In genomic region chr2:237745250-237745613, GRCh38 we compare ENCODE assay signal across 11 cellular contexts. TPM values are rescaled to one million over a fixed set of nuclear protein-coding genes. Genes with fewer than 3 reads are reported as not detected.
A peak's percentile ranks its signal among the peaks of the same experiment; 100 is the strongest.
DNase-seq lines count a peak whose midpoint lies in the region; ATAC-seq and TF ChIP-seq lines count a peak whose summit lies in the region.
"Had no signal": no experiment of that assay in that cellular context is flagged by ENCODE, and none has a peak within 500 bp of the region (broad histone marks: within the 10 kb centered on the region; RNA-seq: fewer than 3 reads in every experiment).

No MANE protein-coding gene starts in this region.

- intact Hi-C loops in dendritic cell treated with granulocyte-macrophage colony-stimulating factor and Interleukin-4, amounts not matched to agents 40 ng/mL and 50 ng/mL, for 4 days (cut with micrococcal nuclease), result loop anchor here (1.0 to 10.0 kb wide), 2 partner anchors 72 to 230 kb away; no protein-coding TSS in a partner anchor
- intact Hi-C loops in sigmoid colon (cut with DNase I), result loop anchor here (1.0 to 10.0 kb wide), 5 partner anchors 118 to 620 kb away; partner anchors contain the start of gene LRRFIP1
- intact Hi-C loops in posterior cingulate gyrus (cut with DNase I), result loop anchor here (1.0 to 10.0 kb wide), 3 partner anchors 72 to 230 kb away; no protein-coding TSS in a partner anchor

- peaks cover 22% of the 10 kb centered on the region for H3K4me1 Mint-ChIP-seq in T-helper 2 cell treated with Interferon-gamma antibody and Interleukin-4, amounts not matched to agents 5 μg/mL and 100 μg/mL, for 36 hours (ENCODE audit: low read depth)
- H3K4me1 Mint-ChIP-seq in T-cell, result peaks cover 33 to 45% (median 37%) of the 10 kb centered on the region in 3 donors
- H3K4me1 Mint-ChIP-seq in dendritic cell treated with granulocyte-macrophage colony-stimulating factor and Interleukin-4, amounts not matched to agents 40 ng/mL and 50 ng/mL, for 4 days (ENCODE audit: low read depth), result peaks cover 52% of the 10 kb centered on the region

- TF ChIP-seq EP300 in sigmoid colon (IDR thresholded peaks at IDR 0.05), result no peak

- H3K27me3 Mint-ChIP-seq in T-helper 2 cell treated with Interferon-gamma antibody and Interleukin-4, amounts not matched to agents 5 μg/mL and 100 μg/mL, for 36 hours (ENCODE audit: low read depth), result no peaks in the 10 kb centered on the region
- no peaks in the 10 kb centered on the region for H3K27me3 Mint-ChIP-seq in T-cell
- H3K27me3 Mint-ChIP-seq in dendritic cell treated with granulocyte-macrophage colony-stimulating factor and Interleukin-4, amounts not matched to agents 40 ng/mL and 50 ng/mL, for 4 days, result no peaks in the 10 kb centered on the region

- H3K27ac ChIP-seq in sigmoid colon, result peak overlapping the region; percentile 52 to 92 (median 77)
- H3K27ac ChIP-seq: parathyroid adenoma had no signal

- WGBS in sigmoid colon, 2 donors, result 58 to 62% methylated on average over 5 of the region's 5 CpGs

- CTCF ChIA-PET in T-cell (lab: Charles Lee), result interaction anchor here (0.6 to 6.2 kb wide), 35 partner anchors 9 to 518 kb away, joined by 3 to 90 read pairs (median 5); no protein-coding TSS in a partner anchor

- H3K9me3 Mint-ChIP-seq in T-helper 2 cell treated with Interferon-gamma antibody and Interleukin-4, amounts not matched to agents 5 μg/mL and 100 μg/mL, for 36 hours, result no peaks in the 10 kb centered on the region
- no peaks in the 10 kb centered on the region for H3K9me3 Mint-ChIP-seq in T-cell
- H3K9me3 Mint-ChIP-seq in dendritic cell treated with granulocyte-macrophage colony-stimulating factor and Interleukin-4, amounts not matched to agents 40 ng/mL and 50 ng/mL, for 4 days, result peaks cover 14% of the 10 kb centered on the region

- TF ChIP-seq POLR2A in sigmoid colon (IDR thresholded peaks at IDR 0.05), result no peak

- no peak for DNase-seq in T-helper 2 cell treated with Interferon-gamma antibody and Interleukin-4, amounts not matched to agents 5 μg/mL and 100 μg/mL, for 36 hours (ENCODE audit: low spot score)
- DNase-seq in T-helper 2 cell (no peak), T-cell (no peak), sigmoid colon (no peak), posterior cingulate gyrus (no peak)
- no peak for DNase-seq in stimulated activated CD4-positive, alpha-beta T cell treated with anti-CD3 and anti-CD28 coated beads, Interleukin-1b, Interleukin-23, amount 100 ng/mL, for 48 hours
- DNase-seq: esophagus squamous epithelium had no signal

- no peak overlapping the region for H3K4me3 ChIP-seq in sigmoid colon
- H3K4me3 ChIP-seq: esophagus squamous epithelium, heart right ventricle had no signal

- H3K27me3 ChIP-seq in sigmoid colon, result no peaks in the 10 kb centered on the region
- H3K27me3 ChIP-seq: esophagus squamous epithelium, heart right ventricle had no signal

- no peak for TF ChIP-seq CTCF in sigmoid colon (IDR thresholded peaks at IDR 0.05)

- peaks cover 0 to 26% (median 18%) of the 10 kb centered on the region in 4 donors for H3K36me3 ChIP-seq in sigmoid colon

- ATAC-seq in T-cell (replicated peaks in 1 of 4) (no peak), GM18519 (IDR thresholded peaks at IDR 0.05; ENCODE audit: low FRiP score, unreplicated experiment) (no peak)

- peak overlapping the region; percentile 47 for H3K27ac Mint-ChIP-seq in T-helper 2 cell treated with Interferon-gamma antibody and Interleukin-4, amounts not matched to agents 5 μg/mL and 100 μg/mL, for 36 hours
- peak overlapping the region; percentile 69 to 84 for H3K27ac Mint-ChIP-seq in T-cell
- peak overlapping the region; percentile 45 for H3K27ac Mint-ChIP-seq in dendritic cell treated with granulocyte-macrophage colony-stimulating factor and Interleukin-4, amounts not matched to agents 40 ng/mL and 50 ng/mL, for 4 days

- POLR2A ChIA-PET in T-cell (lab: Charles Lee), result interaction anchor here (0.7 to 1.2 kb wide), 4 partner anchors 8 to 141 kb away, joined by 3 to 11 read pairs (median 6); no protein-coding TSS in a partner anchor

- peaks cover 41% of the 10 kb centered on the region for H3K36me3 Mint-ChIP-seq in T-helper 2 cell treated with Interferon-gamma antibody and Interleukin-4, amounts not matched to agents 5 μg/mL and 100 μg/mL, for 36 hours (ENCODE audit: low read depth)
- H3K36me3 Mint-ChIP-seq in T-cell, result peaks cover 32% of the 10 kb centered on the region
- H3K36me3 Mint-ChIP-seq in dendritic cell treated with granulocyte-macrophage colony-stimulating factor and Interleukin-4, amounts not matched to agents 40 ng/mL and 50 ng/mL, for 4 days (ENCODE audit: low read depth), result peaks cover 88% of the 10 kb centered on the region

- peaks cover 0 to 54% (median 52%) of the 10 kb centered on the region in 4 donors for H3K4me1 ChIP-seq in sigmoid colon
- H3K4me1 ChIP-seq: parathyroid adenoma had no signal

- no peaks in the 10 kb centered on the region for H3K9me3 ChIP-seq in sigmoid colon
- H3K9me3 ChIP-seq: esophagus squamous epithelium, heart right ventricle had no signal

- H3K4me3 Mint-ChIP-seq in T-helper 2 cell treated with Interferon-gamma antibody and Interleukin-4, amounts not matched to agents 5 μg/mL and 100 μg/mL, for 36 hours, result no peak overlapping the region
- no peak overlapping the region for H3K4me3 Mint-ChIP-seq in T-cell
- H3K4me3 Mint-ChIP-seq in dendritic cell treated with granulocyte-macrophage colony-stimulating factor and Interleukin-4, amounts not matched to agents 40 ng/mL and 50 ng/mL, for 4 days, result no peak overlapping the region

RNA-seq across cellular contexts. Expression of gene RBM44, which starts 53.3 kb away (rescaled TPM):
- 1 to 10 TPM in 2 of 5 donors, under 1 TPM in 3; 0.53 to 2.8 (median 0.98) TPM for total RNA-seq in T-cell
- total RNA-seq in sigmoid colon, result 1 to 10 TPM in 2 of 4 donors, under 1 TPM in 2; 0.68 to 1.7 (median 1.2) TPM
- under 1 TPM in 1 of 3 donors, not detected in 2; 0.12 TPM for polyA plus RNA-seq in sigmoid colon
